21 cellular contexts compared by ENCODE assay signal in genomic region chr9:90290716-90291485, GRCh38.
"Had no signal": no experiment of that assay in that cellular context is flagged by ENCODE, and none has a peak within 500 bp of the region (broad histone marks: within the 10 kb centered on the region; RNA-seq: fewer than 3 reads in every experiment).

No MANE protein-coding gene starts in this region.

- H3K4me1 Mint-ChIP-seq: activated naive CD8-positive, alpha-beta T cell treated with anti-CD3 and anti-CD28 coated beads, Interleukin-2, amount 50 U/mL, for 24 hours; central memory CD8-positive, alpha-beta T cell had no signal

- H3K36me3 ChIP-seq: lower lobe of right lung, prostate gland, transverse colon, WERI-Rb-1 had no signal

- H3K27ac ChIP-seq: body of pancreas, lower lobe of right lung, prostate gland, skin epidermis, transverse colon, WERI-Rb-1 had no signal

- H3K9me3 Mint-ChIP-seq: activated naive CD4-positive, alpha-beta T cell treated with anti-CD3 and anti-CD28 coated beads for 36 hours; activated naive CD8-positive, alpha-beta T cell treated with anti-CD3 and anti-CD28 coated beads, Interleukin-2, amount 50 U/mL, for 24 hours; activated T-helper 2 cell treated with anti-CD3 and anti-CD28 coated beads, Interferon-gamma antibody, Interleukin-2, Interleukin-4, amounts not matched to agents 10 μg/mL and 5 μg/mL and 100 μg/mL, durations not matched to agents 14 hours and 24 hours and 36 hours; central memory CD8-positive, alpha-beta T cell; effector memory CD8-positive, alpha-beta T cell; mesothelial cell of epicardium had no signal

- H3K27me3 ChIP-seq: body of pancreas had no signal

- H3K36me3 Mint-ChIP-seq: mesothelial cell of epicardium had no signal

- H3K27ac Mint-ChIP-seq: activated naive CD4-positive, alpha-beta T cell treated with anti-CD3 and anti-CD28 coated beads for 36 hours; activated naive CD8-positive, alpha-beta T cell treated with anti-CD3 and anti-CD28 coated beads, Interleukin-2, amount 50 U/mL, for 24 hours; activated T-helper 2 cell treated with anti-CD3 and anti-CD28 coated beads, Interferon-gamma antibody, Interleukin-2, Interleukin-4, amounts not matched to agents 10 μg/mL and 5 μg/mL and 100 μg/mL, durations not matched to agents 14 hours and 24 hours and 36 hours; effector memory CD8-positive, alpha-beta T cell; mesothelial cell of epicardium; nephron progenitor cell had no signal

- H3K4me3 Mint-ChIP-seq: activated naive CD4-positive, alpha-beta T cell treated with anti-CD3 and anti-CD28 coated beads for 36 hours; activated naive CD8-positive, alpha-beta T cell treated with anti-CD3 and anti-CD28 coated beads, Interleukin-2, amount 50 U/mL, for 24 hours; central memory CD8-positive, alpha-beta T cell; effector memory CD8-positive, alpha-beta T cell; mesothelial cell of epicardium; nephron progenitor cell had no signal

- DNase-seq: activated CD4-positive, alpha-beta T cell treated with anti-CD3 and anti-CD28 coated beads, Interleukin-2, amount 50 U/mL, for 48 hours; activated naive CD4-positive, alpha-beta T cell treated with anti-CD3 and anti-CD28 coated beads for 36 hours; activated naive CD8-positive, alpha-beta T cell treated with anti-CD3 and anti-CD28 coated beads, Interleukin-2, amount 50 U/mL, for 24 hours; activated T-cell treated with anti-CD3 and anti-CD28 coated beads, Interleukin-2, amount 50 U/mL, for 1 hour; body of pancreas; cortex of kidney; effector memory CD8-positive, alpha-beta T cell; left cardiac atrium; lower lobe of right lung; nephron progenitor cell; right cardiac atrium; stimulated activated CD4-positive, alpha-beta T cell treated with anti-CD3 and anti-CD28 coated beads, Interleukin-4, amount 100 ng/mL, for 24 hours; stimulated activated naive CD4-positive, alpha-beta T cell; substantia nigra; transverse colon; WERI-Rb-1 had no signal

- H3K4me3 ChIP-seq: body of pancreas, lower lobe of right lung, prostate gland, skin epidermis, transverse colon had no signal
